In the genomic region with DNA sequence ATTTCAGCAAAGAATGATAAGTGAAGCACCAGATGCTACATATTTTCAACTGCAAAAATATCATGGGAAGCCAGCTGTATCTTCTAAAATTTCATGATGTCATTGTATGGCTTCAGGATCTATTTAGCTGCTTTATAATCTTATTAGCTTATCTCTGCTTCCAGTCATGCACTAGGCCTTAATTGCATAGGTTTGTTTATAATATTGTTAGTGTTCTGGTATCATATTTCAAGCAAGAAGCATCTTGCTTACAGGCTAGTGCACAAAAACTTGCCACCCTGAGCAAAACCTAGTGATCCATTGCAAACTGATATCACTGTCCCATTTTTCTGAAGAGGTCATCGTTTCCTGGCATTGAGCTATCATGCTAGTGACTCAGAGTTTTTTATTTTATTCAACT, we compare ENCODE assay signal across 26 cellular contexts. TPM values are rescaled to one million over a fixed set of nuclear protein-coding genes. Genes with fewer than 3 reads are reported as not detected.
DNase-seq lines count a peak whose midpoint lies in the region; ATAC-seq and TF ChIP-seq lines count a peak whose summit lies in the region.
"Had no signal": no experiment of that assay in that cellular context is flagged by ENCODE, and none has a peak within 500 bp of the region (broad histone marks: within the 10 kb centered on the region; RNA-seq: fewer than 3 reads in every experiment).

No MANE protein-coding gene starts in this region.

- no peaks in the 10 kb centered on the region; a peak in 1 of 4 replicates for H3K4me1 ChIP-seq in SK-N-SH (ENCODE audit: control insufficient read depth in 1 of 2, insufficient read depth in 2 of 2, low read depth in 1 of 2, low read length in 1 of 2)
- no peaks in the 10 kb centered on the region for H3K4me1 ChIP-seq in parathyroid adenoma
- H3K4me1 ChIP-seq: breast epithelium, gastroesophageal sphincter, left lung, neural progenitor cell had no signal

- no peaks in the 10 kb centered on the region for H4K20me1 ChIP-seq in SK-N-SH (ENCODE audit: insufficient read depth)

- H3K36me3 Mint-ChIP-seq in activated naive CD4-positive, alpha-beta T cell treated with anti-CD3 and anti-CD28 coated beads for 36 hours (ENCODE audit: low read depth), result no peaks in the 10 kb centered on the region
- H3K36me3 Mint-ChIP-seq: activated naive CD4-positive, alpha-beta T cell treated with anti-CD3 and anti-CD28 coated beads, Interleukin-2, amount 50 U/mL, for 72 hours; CD14-positive monocyte; neural progenitor cell had no signal

- intact Hi-C loops in activated naive CD4-positive, alpha-beta T cell treated with anti-CD3 and anti-CD28 coated beads for 36 hours (cut with micrococcal nuclease), result no loop called here

- H3K79me2 ChIP-seq in SK-N-SH (ENCODE audit: insufficient read depth), result no peaks in the 10 kb centered on the region
- no peaks in the 10 kb centered on the region for H3K79me2 ChIP-seq in parathyroid adenoma

- no peak overlapping the region for H3K4me3 Mint-ChIP-seq in activated naive CD4-positive, alpha-beta T cell treated with anti-CD3 and anti-CD28 coated beads for 36 hours
- H3K4me3 Mint-ChIP-seq: activated CD8-positive, alpha-beta T cell treated with anti-CD3 and anti-CD28 coated beads for 36 hours; CD14-positive monocyte; neural progenitor cell had no signal

- H3K4me2 ChIP-seq in SK-N-SH, result no peak overlapping the region
- H3K4me2 ChIP-seq in parathyroid adenoma (ENCODE audit: low read length), result peak overlapping the region; percentile 29
- H3K4me2 ChIP-seq: neural progenitor cell, PC-9 had no signal

- peak in 1 of 2 experiments; percentile 66; a peak in 2 of 4 replicates for TF ChIP-seq EP300 in SK-N-SH (IDR thresholded peaks at IDR 0.05; ENCODE audit: borderline replicate concordance in 1 of 2, low read depth in 1 of 2, low read length in 1 of 2)

- DNase-seq in NCI-H2107 treated with DMSO at 0.1 percent for 48 hours (lab: John Stamatoyannopoulos, UW; ENCODE audit: unreplicated experiment) (peak; percentile 7), NCI-H2107 (lab: John Stamatoyannopoulos, UW) (no peak), NCI-H524 (lab: John Stamatoyannopoulos, UW) (peak; percentile 23 to 88), SK-N-SH (peak; percentile 6), epidermal melanocyte (ENCODE audit: insufficient read length, low spot score) (no peak), left lobe of liver (ENCODE audit: low spot score) (no peak)
- no peak for DNase-seq in activated naive CD4-positive, alpha-beta T cell treated with anti-CD3 and anti-CD28 coated beads for 36 hours
- DNase-seq: 8988T; activated CD8-positive, alpha-beta T cell treated with anti-CD3 and anti-CD28 coated beads for 36 hours; Calu3; dorsolateral prefrontal cortex; EL; hippocampal formation; left lung; mesenchymal stem cell; NCI-H187; PC-9; small intestine; stimulated activated naive CD8-positive, alpha-beta T cell treated with anti-CD3 and anti-CD28 coated beads, Interleukin-15, Interleukin-2, amounts not matched to agents 100 U/mL and 50 U/mL, for 24 hours had no signal

- no peaks in the 10 kb centered on the region for H3K4me1 Mint-ChIP-seq in activated naive CD4-positive, alpha-beta T cell treated with anti-CD3 and anti-CD28 coated beads for 36 hours (ENCODE audit: low read depth)
- H3K4me1 Mint-ChIP-seq: CD14-positive monocyte had no signal

- H3K27me3 ChIP-seq in SK-N-SH (ENCODE audit: insufficient read depth), result no peaks in the 10 kb centered on the region
- no peaks in the 10 kb centered on the region for H3K27me3 ChIP-seq in parathyroid adenoma (ENCODE audit: control insufficient read depth, insufficient read depth, low read length)
- H3K27me3 ChIP-seq: breast epithelium, dorsolateral prefrontal cortex, gastroesophageal sphincter, left lung, neural progenitor cell had no signal

- H3K4me3 ChIP-seq in SK-N-SH (ENCODE audit: low read depth in 2 of 2, low read length in 1 of 2) (no peak overlapping the region), parathyroid adenoma (ENCODE audit: low read depth, low read length) (no peak overlapping the region)
- H3K4me3 ChIP-seq: breast epithelium, dorsolateral prefrontal cortex, gastroesophageal sphincter, left lung, neural progenitor cell, PC-9 had no signal

- no peaks in the 10 kb centered on the region for H3K9me2 ChIP-seq in SK-N-SH

- 0% methylated on average over 1 of the region's 1 CpG for WGBS in SK-N-SH (ENCODE audit: low lambda C conversion rate)

- TF ChIP-seq RAD21 in SK-N-SH (IDR thresholded peaks at IDR 0.05; ENCODE audit: low read length), result no peak

- H3K9me3 ChIP-seq in SK-N-SH, result no peaks in the 10 kb centered on the region
- no peaks in the 10 kb centered on the region for H3K9me3 ChIP-seq in parathyroid adenoma (ENCODE audit: control insufficient read depth, low read length)
- H3K9me3 ChIP-seq: breast epithelium, gastroesophageal sphincter, left lung had no signal

- no peak overlapping the region for H3K9ac ChIP-seq in SK-N-SH
- no peak overlapping the region for H3K9ac ChIP-seq in parathyroid adenoma
- H3K9ac ChIP-seq: neural progenitor cell had no signal

- H3F3A ChIP-seq in SK-N-SH (replicated peaks; ENCODE audit: insufficient read depth), result no peaks in the 10 kb centered on the region

- CTCF ChIA-PET in SK-N-SH (lab: Yijun Ruan, JAX), result interaction anchor here (1.1 kb wide), 1 partner anchor 12 kb away, joined by 3 read pairs; no protein-coding TSS in a partner anchor
- CTCF ChIA-PET in activated naive CD4-positive, alpha-beta T cell treated with anti-CD3 and anti-CD28 coated beads for 36 hours (lab: Charles Lee), result no interaction called here

- POLR2A ChIA-PET in SK-N-SH (lab: Yijun Ruan, JAX), result no interaction called here

- H3K27me3 Mint-ChIP-seq in activated naive CD4-positive, alpha-beta T cell treated with anti-CD3 and anti-CD28 coated beads for 36 hours (ENCODE audit: low read depth), result peaks cover 2% of the 10 kb centered on the region
- H3K27me3 Mint-ChIP-seq: activated CD8-positive, alpha-beta T cell treated with anti-CD3 and anti-CD28 coated beads for 36 hours had no signal

- H2AFZ ChIP-seq in SK-N-SH (ENCODE audit: low read depth) (no peak overlapping the region), parathyroid adenoma (no peak overlapping the region)
- H2AFZ ChIP-seq: neural progenitor cell, PC-9 had no signal

- ATAC-seq in left lobe of liver, result no peak
- ATAC-seq: activated CD8-positive, alpha-beta T cell treated with anti-CD3 and anti-CD28 coated beads for 36 hours; activated naive CD4-positive, alpha-beta T cell treated with anti-CD3 and anti-CD28 coated beads, Interleukin-2, amount 50 U/mL, for 72 hours; gastroesophageal sphincter; left lung; Right ventricle myocardium inferior; stimulated activated naive CD8-positive, alpha-beta T cell treated with anti-CD3 and anti-CD28 coated beads, Interleukin-15, Interleukin-2, amounts not matched to agents 100 U/mL and 50 U/mL, for 24 hours had no signal

- H3K27ac Mint-ChIP-seq in activated naive CD4-positive, alpha-beta T cell treated with anti-CD3 and anti-CD28 coated beads for 36 hours, result no peak overlapping the region
- H3K27ac Mint-ChIP-seq: activated CD8-positive, alpha-beta T cell treated with anti-CD3 and anti-CD28 coated beads for 36 hours; activated naive CD4-positive, alpha-beta T cell treated with anti-CD3 and anti-CD28 coated beads, Interleukin-2, amount 50 U/mL, for 72 hours; CD14-positive monocyte; neural progenitor cell had no signal

- H3K27ac ChIP-seq in SK-N-SH (ENCODE audit: low read depth in 2 of 2, low read length in 1 of 2) (no peak overlapping the region), parathyroid adenoma (no peak overlapping the region)
- H3K27ac ChIP-seq: breast epithelium, dorsolateral prefrontal cortex, gastroesophageal sphincter, left lung, neural progenitor cell, PC-9 had no signal

- H3K36me3 ChIP-seq in SK-N-SH (replicated peaks in 1 of 2; ENCODE audit: control insufficient read depth in 1 of 2, insufficient read depth in 2 of 2, low read length in 1 of 2), result no peaks in the 10 kb centered on the region
- no peaks in the 10 kb centered on the region for H3K36me3 ChIP-seq in parathyroid adenoma (ENCODE audit: control insufficient read depth, insufficient read depth, low read length)
- H3K36me3 ChIP-seq: breast epithelium, gastroesophageal sphincter, left lung, neural progenitor cell had no signal

- TF ChIP-seq CTCF in SK-N-SH (IDR thresholded peaks at IDR 0.05) (no peak), parathyroid adenoma (IDR thresholded peaks at IDR 0.05) (no peak)

- H3K9me3 Mint-ChIP-seq in activated naive CD4-positive, alpha-beta T cell treated with anti-CD3 and anti-CD28 coated beads for 36 hours, result no peaks in the 10 kb centered on the region
- H3K9me3 Mint-ChIP-seq: activated CD8-positive, alpha-beta T cell treated with anti-CD3 and anti-CD28 coated beads for 36 hours; activated naive CD4-positive, alpha-beta T cell treated with anti-CD3 and anti-CD28 coated beads, Interleukin-2, amount 50 U/mL, for 72 hours; CD14-positive monocyte; neural progenitor cell had no signal

TF ChIP-seq in SK-N-SH, 30 proteins besides CTCF, POLR2A, EP300 and RAD21 (continues in another document):
- TF ChIP-seq, protein P1, sequence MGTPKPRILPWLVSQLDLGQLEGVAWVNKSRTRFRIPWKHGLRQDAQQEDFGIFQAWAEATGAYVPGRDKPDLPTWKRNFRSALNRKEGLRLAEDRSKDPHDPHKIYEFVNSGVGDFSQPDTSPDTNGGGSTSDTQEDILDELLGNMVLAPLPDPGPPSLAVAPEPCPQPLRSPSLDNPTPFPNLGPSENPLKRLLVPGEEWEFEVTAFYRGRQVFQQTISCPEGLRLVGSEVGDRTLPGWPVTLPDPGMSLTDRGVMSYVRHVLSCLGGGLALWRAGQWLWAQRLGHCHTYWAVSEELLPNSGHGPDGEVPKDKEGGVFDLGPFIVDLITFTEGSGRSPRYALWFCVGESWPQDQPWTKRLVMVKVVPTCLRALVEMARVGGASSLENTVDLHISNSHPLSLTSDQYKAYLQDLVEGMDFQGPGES (IDR thresholded peaks at IDR 0.05; ENCODE audit: low read depth, low read length), result no peak

RNA-seq across cellular contexts. Expression of a gene that starts 15.7 kb away (rescaled TPM):
- polyA plus RNA-seq in SK-N-SH (2012; rRNA removed), result 0.02 and 0.05 TPM in 2 replicates
- 0.04 TPM in 2 replicates for polyA plus RNA-seq in SK-N-SH (2012; cell fraction: cytosol; rRNA removed)
- 0.06 TPM in 1 of 2 replicates, not detected in the other for polyA plus RNA-seq in SK-N-SH (2012; cell fraction: nucleus; rRNA removed)
- 1 to 10 TPM; 6.1 to 6.5 TPM for total RNA-seq in activated naive CD4-positive, alpha-beta T cell treated with anti-CD3 and anti-CD28 coated beads for 36 hours
- total RNA-seq in left lobe of liver, result 19.3 TPM

Comparison
In these comparisons a context has a peak if more than half of its experiments do, and no peak if none do; other contexts are left out.
1. DNase-seq: peak in NCI-H2107 treated with DMSO at 0.1 percent for 48 hours (single experiment), NCI-H524 (2 of 2) and SK-N-SH (single experiment); none in NCI-H2107 (single experiment), epidermal melanocyte (single experiment), activated naive CD4-positive, alpha-beta T cell treated with anti-CD3 and anti-CD28 coated beads for 36 hours (single experiment) and left lobe of liver (single experiment).